17 cellular contexts compared by ENCODE assay signal in the genomic region with DNA sequence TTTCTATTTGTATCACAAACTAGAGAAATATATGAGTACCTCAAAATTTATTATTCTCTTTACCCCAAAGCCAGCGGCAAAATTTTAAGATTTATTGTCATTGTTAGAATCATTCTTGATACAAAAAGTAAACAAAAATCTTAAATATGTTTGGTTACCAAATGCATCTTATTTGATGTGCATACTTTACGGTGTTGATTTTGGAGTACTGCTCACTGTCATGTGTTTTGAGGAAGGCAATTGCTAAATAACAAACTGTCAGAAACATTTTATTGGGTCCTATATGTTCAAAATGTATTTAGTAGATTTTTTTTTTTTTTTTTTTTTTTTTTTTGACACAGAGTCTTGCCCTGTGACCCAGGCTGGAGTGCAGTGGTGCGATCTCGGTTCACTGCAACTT.
A peak's percentile ranks its signal among the peaks of the same experiment; 100 is the strongest.
DNase-seq lines count a peak whose midpoint lies in the region; TF ChIP-seq lines count a peak whose summit lies in the region.
"Had no signal": no experiment of that assay in that cellular context is flagged by ENCODE, and none has a peak within 500 bp of the region (broad histone marks: within the 10 kb centered on the region; RNA-seq: fewer than 3 reads in every experiment).

No MANE protein-coding gene starts in this region.

- no peaks in the 10 kb centered on the region for H3K36me3 Mint-ChIP-seq in activated CD4-positive, alpha-beta memory T cell treated with anti-CD3 and anti-CD28 coated beads for 36 hours
- H3K36me3 Mint-ChIP-seq: CD8-positive, alpha-beta T cell had no signal

- H3K9me3 Mint-ChIP-seq in activated CD4-positive, alpha-beta memory T cell treated with anti-CD3 and anti-CD28 coated beads for 36 hours: no peaks in the 10 kb centered on the region
- H3K9me3 Mint-ChIP-seq: CD8-positive, alpha-beta T cell had no signal

- no peak overlapping the region for H3K4me3 ChIP-seq in LNCaP clone FGC (ENCODE audit: low read depth, low read length)
- H3K4me3 ChIP-seq in neuronal stem cell (ENCODE audit: low read length in 2 of 2): no peak overlapping the region
- H3K4me3 ChIP-seq: BLaER1 had no signal

- H3K27ac Mint-ChIP-seq in activated CD4-positive, alpha-beta memory T cell treated with anti-CD3 and anti-CD28 coated beads for 36 hours: no peak overlapping the region
- H3K27ac Mint-ChIP-seq: CD4-positive, alpha-beta T cell; CD8-positive, alpha-beta T cell had no signal

- CTCF ChIA-PET in activated CD4-positive, alpha-beta memory T cell treated with anti-CD3 and anti-CD28 coated beads for 36 hours (lab: Charles Lee): no interaction called here

- no peak overlapping the region for H4K91ac ChIP-seq in neuronal stem cell (ENCODE audit: low read depth, low read length, poor library complexity)

- no peaks in the 10 kb centered on the region for H3K79me1 ChIP-seq in neuronal stem cell (ENCODE audit: low read depth, low read length)

- no peaks in the 10 kb centered on the region for H3K9me3 ChIP-seq in neuronal stem cell (replicated peaks in 1 of 2; ENCODE audit: control insufficient read depth in 2 of 2, insufficient read depth in 1 of 2, low read depth in 1 of 2, low read length in 2 of 2)
- H3K9me3 ChIP-seq: BE2C, Caco-2 had no signal

- no peak overlapping the region for H2BK120ac ChIP-seq in neuronal stem cell (ENCODE audit: low read depth, low read length)

- TF ChIP-seq CTCF in 22Rv1 (IDR thresholded peaks at IDR 0.05): no peak
- TF ChIP-seq CTCF in LNCaP clone FGC (IDR thresholded peaks at IDR 0.05; ENCODE audit: control insufficient read depth, extremely low read depth, insufficient read depth): no peak
- no peak for TF ChIP-seq CTCF in VCaP (conservative IDR thresholded peaks at IDR 0.05)

- POLR2A ChIA-PET in activated CD4-positive, alpha-beta memory T cell treated with anti-CD3 and anti-CD28 coated beads for 36 hours (lab: Charles Lee): no interaction called here

- H2BK5ac ChIP-seq in neuronal stem cell (ENCODE audit: low read length): no peak overlapping the region

- H3K9ac ChIP-seq in neuronal stem cell (ENCODE audit: low read depth, low read length, poor library complexity): no peak overlapping the region
- H3K9ac ChIP-seq: BLaER1 had no signal

- no peak overlapping the region for H3K18ac ChIP-seq in neuronal stem cell (ENCODE audit: low read length)

- H3K4me1 Mint-ChIP-seq in activated CD4-positive, alpha-beta memory T cell treated with anti-CD3 and anti-CD28 coated beads for 36 hours (ENCODE audit: low read depth): no peaks in the 10 kb centered on the region

- DNase-seq in LNCaP clone FGC (ENCODE audit: low read depth) (peak; percentile 98), SIG-M5 (lab: John Stamatoyannopoulos, UW) (no peak), neuronal stem cell (ENCODE audit: low spot score) (no peak)
- DNase-seq in activated CD4-positive, alpha-beta memory T cell treated with anti-CD3 and anti-CD28 coated beads for 36 hours: no peak
- DNase-seq: 8988T; ACHN; BE2C; C1 segment of cervical spinal cord; Caco-2; Calu3; CD4-positive, alpha-beta T cell; CD8-positive, alpha-beta T cell; DMS79 treated with DMSO at 0.1 percent for 48 hours; GF-D8 had no signal

- H3K4me2 ChIP-seq in neuronal stem cell (ENCODE audit: insufficient read depth, low read length, poor library complexity, severe bottlenecking): no peak overlapping the region
- H3K4me2 ChIP-seq: BLaER1 had no signal

- no peaks in the 10 kb centered on the region for H3K27me3 ChIP-seq in neuronal stem cell (ENCODE audit: control insufficient read depth in 3 of 3, insufficient read depth in 3 of 3, low read depth in 1 of 3, low read length in 3 of 3)
- H3K27me3 ChIP-seq: BE2C, BLaER1 had no signal

- H3K4me3 Mint-ChIP-seq in activated CD4-positive, alpha-beta memory T cell treated with anti-CD3 and anti-CD28 coated beads for 36 hours: no peak overlapping the region
- H3K4me3 Mint-ChIP-seq: CD4-positive, alpha-beta T cell; CD8-positive, alpha-beta T cell had no signal

- no peak overlapping the region for H2BK15ac ChIP-seq in neuronal stem cell (ENCODE audit: low read length)

- no peak overlapping the region for H3K14ac ChIP-seq in neuronal stem cell (ENCODE audit: low read length)

- intact Hi-C loops in activated CD4-positive, alpha-beta memory T cell treated with anti-CD3 and anti-CD28 coated beads for 36 hours (cut with micrococcal nuclease): no loop called here

- no peak overlapping the region for H3K23ac ChIP-seq in neuronal stem cell (ENCODE audit: low read depth, low read length, poor library complexity)

- H3K36me3 ChIP-seq in neuronal stem cell (replicated peaks in 1 of 2; ENCODE audit: control insufficient read depth in 2 of 2, insufficient read depth in 2 of 2, low read length in 2 of 2): no peaks in the 10 kb centered on the region
- H3K36me3 ChIP-seq: BE2C, BLaER1 had no signal

- WGBS in neuronal stem cell (ENCODE audit: extremely low coverage in 2 of 2, insufficient read length in 2 of 2, insufficient replicate concordance in 1 of 2), 2 donors: no CpG with 5 or more reads among the region's 4 CpGs

- H2AK5ac ChIP-seq in neuronal stem cell (ENCODE audit: low read depth, low read length): no peak overlapping the region

- H3K4me1 ChIP-seq in neuronal stem cell (ENCODE audit: control insufficient read depth in 2 of 2, insufficient read depth in 1 of 2, low read depth in 1 of 2, low read length in 2 of 2): no peaks in the 10 kb centered on the region
- H3K4me1 ChIP-seq: Caco-2 had no signal

- H3K27me3 Mint-ChIP-seq in activated CD4-positive, alpha-beta memory T cell treated with anti-CD3 and anti-CD28 coated beads for 36 hours: no peaks in the 10 kb centered on the region

- no peak overlapping the region for H2BK12ac ChIP-seq in neuronal stem cell (ENCODE audit: low read length)

- no peak overlapping the region for H3K4ac ChIP-seq in neuronal stem cell (ENCODE audit: low read length)

- H2AFZ ChIP-seq in neuronal stem cell (ENCODE audit: low read length): no peak overlapping the region

- H3K27ac ChIP-seq in 22Rv1 (peak overlapping the region; percentile 88), VCaP (peak overlapping the region; percentile 66), neuronal stem cell (replicated peaks; ENCODE audit: low read length) (no peak overlapping the region)
- H3K27ac ChIP-seq: BLaER1 had no signal

- no peak overlapping the region for H4K8ac ChIP-seq in neuronal stem cell (ENCODE audit: low read depth, low read length)
